In the genomic region with DNA sequence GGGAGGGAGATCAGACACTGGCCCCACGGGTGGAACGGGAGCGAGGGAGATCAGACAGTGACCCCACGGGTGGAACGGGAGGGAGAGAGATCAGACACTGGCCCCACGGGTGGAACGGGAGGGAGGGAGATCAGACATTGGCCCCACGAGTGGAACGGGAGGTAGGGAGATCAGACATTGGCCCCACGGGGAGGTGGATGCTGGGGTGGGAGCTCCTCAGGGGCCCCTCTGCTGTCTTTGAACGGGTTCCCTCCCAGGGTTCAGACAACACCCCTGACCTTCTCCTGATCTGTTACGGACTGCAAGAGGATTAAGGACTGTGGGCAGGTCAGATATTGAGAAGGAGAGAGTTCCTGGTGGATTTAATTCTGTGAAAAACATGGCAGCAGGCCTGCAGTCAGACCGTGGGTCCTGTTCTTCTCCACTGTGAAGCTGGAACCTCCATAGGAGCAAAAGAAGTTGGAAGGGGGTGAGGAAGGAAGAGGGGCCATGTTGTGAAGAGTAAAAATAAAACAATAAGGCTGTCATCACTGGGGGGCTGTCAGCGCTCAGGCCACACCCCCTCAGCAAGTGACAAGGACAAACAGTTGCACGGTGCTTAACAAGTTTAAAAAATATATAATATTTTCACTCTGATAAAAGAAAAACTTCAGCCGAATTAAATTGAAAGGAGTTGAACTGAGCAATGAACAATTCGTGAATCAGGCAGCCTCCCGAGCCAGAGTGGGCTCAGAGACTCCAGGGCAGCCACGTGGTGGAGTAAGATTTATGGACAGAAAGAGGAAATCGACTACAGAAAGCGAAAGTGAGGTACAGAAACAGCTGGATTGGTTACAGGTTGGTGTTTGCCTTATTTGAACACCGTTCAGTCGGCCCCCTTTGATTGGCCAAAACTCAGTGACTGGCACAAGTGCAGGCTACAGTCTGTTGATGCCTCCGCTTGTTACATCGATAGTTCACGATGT, we compare ENCODE assay signal across 9 cellular contexts.
DNase-seq lines count a peak whose midpoint lies in the region; ATAC-seq, FAIRE-seq and TF ChIP-seq lines count a peak whose summit lies in the region.
"Had no signal": no experiment of that assay in that cellular context is flagged by ENCODE, and none has a peak within 500 bp of the region (broad histone marks: within the 10 kb centered on the region; RNA-seq: fewer than 3 reads in every experiment).

No MANE protein-coding gene starts in this region.

- peaks cover 5% of the 10 kb centered on the region for H3K9me3 Mint-ChIP-seq in activated CD4-positive, alpha-beta T cell treated with anti-CD3 and anti-CD28 coated beads for 36 hours (ENCODE audit: low read depth)

- peaks cover 28% of the 10 kb centered on the region for H3K4me1 Mint-ChIP-seq in activated CD4-positive, alpha-beta T cell treated with anti-CD3 and anti-CD28 coated beads for 36 hours

- DNase-seq in activated CD4-positive, alpha-beta T cell treated with anti-CD3 and anti-CD28 coated beads for 36 hours, result peak; percentile 81
- peak; percentile 55 to 60 for DNase-seq in stimulated activated CD4-positive, alpha-beta T cell treated with anti-CD3 and anti-CD28 coated beads, Interleukin-2, amount 100 ng/mL, for 24 hours
- DNase-seq in DMS153 treated with DMSO at 0.1 percent for 48 hours (lab: John Stamatoyannopoulos, UW; ENCODE audit: unreplicated experiment) (no peak), GM03348 (ENCODE audit: low spot score) (no peak), HTR-8/SVneo (ENCODE audit: insufficient read length, low spot score) (no peak)

- FAIRE-seq in HTR-8/SVneo (lab: Jason Lieb, UNC), result no peak

- POLR2A ChIA-PET in activated CD4-positive, alpha-beta T cell treated with anti-CD3 and anti-CD28 coated beads for 36 hours (lab: Charles Lee), result interaction anchor here (0.6 to 0.7 kb wide), 3 partner anchors 10 to 820 kb away, joined by 3 to 4 read pairs (median 4); no protein-coding TSS in a partner anchor

- intact Hi-C loops in activated CD4-positive, alpha-beta T cell treated with anti-CD3 and anti-CD28 coated beads for 36 hours (cut with DNase I, micrococcal nuclease), result loop anchor here in 1 of 2 experiments (1.0 to 2.0 kb wide), 2 partner anchors 35 to 57 kb away; no protein-coding TSS in a partner anchor

- TF ChIP-seq POLR2A in GM19193 (IDR thresholded peaks at IDR 0.05; ENCODE audit: extremely low read depth, insufficient read depth, insufficient read length), result peak; percentile 16

- CTCF ChIA-PET in activated CD4-positive, alpha-beta T cell treated with anti-CD3 and anti-CD28 coated beads for 36 hours (lab: Charles Lee), result interaction anchor here (0.7 to 1.2 kb wide), 2 partner anchors 15 to 224 kb away, joined by 3 read pairs; no protein-coding TSS in a partner anchor

- ATAC-seq in activated CD4-positive, alpha-beta T cell treated with anti-CD3 and anti-CD28 coated beads for 36 hours, result peak; percentile 99
- peak; percentile 38 for ATAC-seq in esophagus mucosa
- no peak for ATAC-seq in HG03045 (IDR thresholded peaks at IDR 0.05; ENCODE audit: unreplicated experiment)
- ATAC-seq: HCT116 had no signal

- peak overlapping the region; percentile 88 for H3K27ac Mint-ChIP-seq in activated CD4-positive, alpha-beta T cell treated with anti-CD3 and anti-CD28 coated beads for 36 hours

- H3K4me3 Mint-ChIP-seq in activated CD4-positive, alpha-beta T cell treated with anti-CD3 and anti-CD28 coated beads for 36 hours, result peak overlapping the region; percentile 55

- H3K27me3 Mint-ChIP-seq in activated CD4-positive, alpha-beta T cell treated with anti-CD3 and anti-CD28 coated beads for 36 hours, result no peaks in the 10 kb centered on the region

- no peaks in the 10 kb centered on the region for H3K36me3 Mint-ChIP-seq in activated CD4-positive, alpha-beta T cell treated with anti-CD3 and anti-CD28 coated beads for 36 hours (ENCODE audit: low read depth)

Comparison
In these comparisons a context has a peak if more than half of its experiments do, and no peak if none do; other contexts are left out.
1. DNase-seq: peak in activated CD4-positive, alpha-beta T cell treated with anti-CD3 and anti-CD28 coated beads for 36 hours (single experiment) and stimulated activated CD4-positive, alpha-beta T cell treated with anti-CD3 and anti-CD28 coated beads, Interleukin-2, amount 100 ng/mL, for 24 hours (2 of 2); none in DMS153 treated with DMSO at 0.1 percent for 48 hours (single experiment), GM03348 (single experiment) and HTR-8/SVneo (single experiment).